1 cellular context compared by ENCODE assay signal in genomic region chr3:56680054-56680453, GRCh38.
TF ChIP-seq lines count a peak whose summit lies in the region.

No MANE protein-coding gene starts in this region.

TF ChIP-seq in HepG2, 621 proteins besides CTCF, POLR2A, EP300 and RAD21:
- no peak for TF ChIP-seq ATF1 (CRISPR knock-in tag; IDR thresholded peaks at IDR 0.05)
- TF ChIP-seq, protein P1, sequence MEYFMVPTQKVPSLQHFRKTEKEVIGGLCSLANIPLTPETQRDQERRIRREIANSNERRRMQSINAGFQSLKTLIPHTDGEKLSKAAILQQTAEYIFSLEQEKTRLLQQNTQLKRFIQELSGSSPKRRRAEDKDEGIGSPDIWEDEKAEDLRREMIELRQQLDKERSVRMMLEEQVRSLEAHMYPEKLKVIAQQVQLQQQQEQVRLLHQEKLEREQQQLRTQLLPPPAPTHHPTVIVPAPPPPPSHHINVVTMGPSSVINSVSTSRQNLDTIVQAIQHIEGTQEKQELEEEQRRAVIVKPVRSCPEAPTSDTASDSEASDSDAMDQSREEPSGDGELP (IDR thresholded peaks at IDR 0.05; ENCODE audit: borderline replicate concordance, low read depth): no peak
- peak; percentile 48; the same call in 1 of the 2 replicates for TF ChIP-seq ZNF784 (CRISPR knock-in tag; IDR thresholded peaks at IDR 0.05; ENCODE audit: borderline replicate concordance)
- TF ChIP-seq KDM1A (CRISPR knock-in tag; IDR thresholded peaks at IDR 0.05): 0 out of 2 replicates have a peak, but pooled peaks have one; percentile 41
- TF ChIP-seq, protein P2, sequence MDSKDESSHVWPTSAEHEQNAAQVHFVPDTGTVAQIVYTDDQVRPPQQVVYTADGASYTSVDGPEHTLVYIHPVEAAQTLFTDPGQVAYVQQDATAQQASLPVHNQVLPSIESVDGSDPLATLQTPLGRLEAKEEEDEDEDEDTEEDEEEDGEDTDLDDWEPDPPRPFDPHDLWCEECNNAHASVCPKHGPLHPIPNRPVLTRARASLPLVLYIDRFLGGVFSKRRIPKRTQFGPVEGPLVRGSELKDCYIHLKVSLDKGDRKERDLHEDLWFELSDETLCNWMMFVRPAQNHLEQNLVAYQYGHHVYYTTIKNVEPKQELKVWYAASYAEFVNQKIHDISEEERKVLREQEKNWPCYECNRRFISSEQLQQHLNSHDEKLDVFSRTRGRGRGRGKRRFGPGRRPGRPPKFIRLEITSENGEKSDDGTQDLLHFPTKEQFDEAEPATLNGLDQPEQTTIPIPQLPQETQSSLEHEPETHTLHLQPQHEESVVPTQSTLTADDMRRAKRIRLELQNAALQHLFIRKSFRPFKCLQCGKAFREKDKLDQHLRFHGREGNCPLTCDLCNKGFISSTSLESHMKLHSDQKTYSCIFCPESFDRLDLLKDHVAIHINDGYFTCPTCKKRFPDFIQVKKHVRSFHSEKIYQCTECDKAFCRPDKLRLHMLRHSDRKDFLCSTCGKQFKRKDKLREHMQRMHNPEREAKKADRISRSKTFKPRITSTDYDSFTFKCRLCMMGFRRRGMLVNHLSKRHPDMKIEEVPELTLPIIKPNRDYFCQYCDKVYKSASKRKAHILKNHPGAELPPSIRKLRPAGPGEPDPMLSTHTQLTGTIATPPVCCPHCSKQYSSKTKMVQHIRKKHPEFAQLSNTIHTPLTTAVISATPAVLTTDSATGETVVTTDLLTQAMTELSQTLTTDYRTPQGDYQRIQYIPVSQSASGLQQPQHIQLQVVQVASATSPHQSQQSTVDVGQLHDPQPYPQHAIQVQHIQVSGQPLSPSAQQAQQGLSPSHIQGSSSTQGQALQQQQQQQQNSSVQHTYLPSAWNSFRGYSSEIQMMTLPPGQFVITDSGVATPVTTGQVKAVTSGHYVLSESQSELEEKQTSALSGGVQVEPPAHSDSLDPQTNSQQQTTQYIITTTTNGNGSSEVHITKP (CRISPR knock-in tag; IDR thresholded peaks at IDR 0.05; ENCODE audit: low read depth): no peak
- TF ChIP-seq ZBTB7B (CRISPR knock-in tag; IDR thresholded peaks at IDR 0.05): no peak
- peak; percentile 90 for TF ChIP-seq ZNF629 (CRISPR knock-in tag; conservative IDR thresholded peaks at IDR 0.05)
- no peak for TF ChIP-seq NFE2 (CRISPR knock-in tag; IDR thresholded peaks at IDR 0.05)
